In genomic region chr12:6928703-6929407, GRCh38 we compare ENCODE assay signal across 9 cellular contexts. TPM values are rescaled to one million over a fixed set of nuclear protein-coding genes. Genes with fewer than 3 reads are reported as not detected.
DNase-seq lines count a peak whose midpoint lies in the region; ATAC-seq and TF ChIP-seq lines count a peak whose summit lies in the region.
"Had no signal": no experiment of that assay in that cellular context is flagged by ENCODE, and none has a peak within 500 bp of the region (broad histone marks: within the 10 kb centered on the region; RNA-seq: fewer than 3 reads in every experiment).

No MANE protein-coding gene starts in this region.

- ATAC-seq in GM19455 (IDR thresholded peaks at IDR 0.05; ENCODE audit: unreplicated experiment) (no peak), GM19467 (IDR thresholded peaks at IDR 0.05; ENCODE audit: unreplicated experiment) (no peak)

- peak overlapping the region; percentile 90 for H3K4me3 Mint-ChIP-seq in osteocyte (ENCODE audit: unreplicated experiment)

- TF ChIP-seq CTCF in DOHH2 (IDR thresholded peaks at IDR 0.05; ENCODE audit: low read depth, low read length, poor library complexity, severe bottlenecking) (no peak), osteocyte (IDR thresholded peaks at IDR 0.05) (no peak)

- no peaks in the 10 kb centered on the region for H3K79me2 ChIP-seq in DOHH2 (ENCODE audit: control insufficient read depth, low read length)

- H3K9me2 ChIP-seq in DOHH2 (replicated peaks; ENCODE audit: control insufficient read depth, low read length): no peaks in the 10 kb centered on the region

- peaks cover 9% of the 10 kb centered on the region for H3K36me3 Mint-ChIP-seq in osteocyte (ENCODE audit: unreplicated experiment)

- peaks cover 52% of the 10 kb centered on the region for H3K27me3 ChIP-seq in DOHH2 (ENCODE audit: control insufficient read depth, low read length)

- peak overlapping the region; percentile 89 for H3K27ac Mint-ChIP-seq in osteocyte (ENCODE audit: unreplicated experiment)

- peaks cover 76% of the 10 kb centered on the region for H3K4me1 Mint-ChIP-seq in osteocyte (ENCODE audit: unreplicated experiment)

- H3K9me3 ChIP-seq in DOHH2 (ENCODE audit: control insufficient read depth, insufficient read depth, low read length): no peaks in the 10 kb centered on the region

- no peaks in the 10 kb centered on the region for H3K27me3 Mint-ChIP-seq in osteocyte (ENCODE audit: unreplicated experiment)

- H3K4me1 ChIP-seq in DOHH2 (ENCODE audit: control insufficient read depth, low read length): peaks cover 18% of the 10 kb centered on the region

- peak overlapping the region; percentile 25 for H3K4me2 ChIP-seq in DOHH2 (ENCODE audit: low read length)

- peaks cover 5% of the 10 kb centered on the region; the same call in 1 of the 2 replicates for H3F3A ChIP-seq in DOHH2 (ENCODE audit: control insufficient read depth, insufficient read depth)

- H3K9me3 Mint-ChIP-seq in osteocyte (ENCODE audit: unreplicated experiment): no peaks in the 10 kb centered on the region

- no peak for DNase-seq in epithelial cell of prostate (ENCODE audit: low read depth, low spot score)
- no peak for DNase-seq in osteocyte (ENCODE audit: extremely low spot score, unreplicated experiment)
- no peak for DNase-seq in NK-92 (lab: John Stamatoyannopoulos, UW; ENCODE audit: unreplicated experiment)
- DNase-seq in NCI-H1436 (lab: John Stamatoyannopoulos, UW): no peak

- no peaks in the 10 kb centered on the region for H4K20me1 ChIP-seq in DOHH2 (ENCODE audit: control insufficient read depth, insufficient read depth, low read depth, low read length)

- peaks cover 2% of the 10 kb centered on the region; the same call in 1 of the 2 replicates for H3K36me3 ChIP-seq in DOHH2 (ENCODE audit: control insufficient read depth, low read length)

- H3K27ac ChIP-seq in DOHH2 (ENCODE audit: low read depth, low read length) (no peak overlapping the region), epithelial cell of prostate (peak overlapping the region; percentile 88)

- H3K4me3 ChIP-seq in DOHH2 (ENCODE audit: low read length): peak overlapping the region; percentile 32; the same call in 1 of the 2 replicates

TF ChIP-seq in PFSK-1, 5 proteins besides CTCF, POLR2A, EP300 and RAD21:
- no peak for TF ChIP-seq REST (IDR thresholded peaks at IDR 0.05; ENCODE audit: insufficient read depth in 1 of 2, low read depth in 2 of 2, low read length in 2 of 2)
- peak; percentile 58; the same call in 1 of the 2 replicates for TF ChIP-seq SIN3A (IDR thresholded peaks at IDR 0.05; ENCODE audit: borderline replicate concordance, insufficient read depth, low read length)
- no peak for TF ChIP-seq FOXP2 (optimal IDR thresholded peaks at IDR 0.05; ENCODE audit: borderline replicate concordance, extremely low read depth, extremely low read length, insufficient read depth)

RNA-seq across cellular contexts. Expression of gene ATN1, which starts 1.1 kb away (rescaled TPM):
- polyA plus RNA-seq in PFSK-1 (2012; ENCODE audit: insufficient read length, low read depth): 115 TPM
- 117 and 123 TPM in 2 replicates for total RNA-seq in osteocyte

RNA-seq across cellular contexts. Expression of gene ENO2, which starts 14.5 kb away (rescaled TPM):
- 40.0 TPM for polyA plus RNA-seq in PFSK-1 (2012; ENCODE audit: insufficient read length, low read depth)
- 21.5 and 24.1 TPM in 2 replicates for total RNA-seq in osteocyte

RNA-seq across cellular contexts. Expression of gene RNU7-1, which starts 14.8 kb away (rescaled TPM):
- not detected for polyA plus RNA-seq in PFSK-1 (2012; ENCODE audit: insufficient read length, low read depth)
- not detected in 2 replicates for total RNA-seq in osteocyte
- total RNA-seq: lung microvascular endothelial cell had no signal

RNA-seq across cellular contexts. Expression of gene C12orf57, which starts 15.0 kb away (rescaled TPM):
- polyA plus RNA-seq in PFSK-1 (2012; ENCODE audit: insufficient read length, low read depth): 315 TPM
- 287 and 309 TPM in 2 replicates for total RNA-seq in osteocyte

RNA-seq across cellular contexts. Expression of gene PTPN6, which starts 22.3 kb away (rescaled TPM):
- not detected for polyA plus RNA-seq in PFSK-1 (2012; ENCODE audit: insufficient read length, low read depth)
- total RNA-seq in osteocyte: 0.29 and 0.94 TPM in 2 replicates
